Comparison of ENCODE assay signal across 1 cellular context in the genomic region with DNA sequence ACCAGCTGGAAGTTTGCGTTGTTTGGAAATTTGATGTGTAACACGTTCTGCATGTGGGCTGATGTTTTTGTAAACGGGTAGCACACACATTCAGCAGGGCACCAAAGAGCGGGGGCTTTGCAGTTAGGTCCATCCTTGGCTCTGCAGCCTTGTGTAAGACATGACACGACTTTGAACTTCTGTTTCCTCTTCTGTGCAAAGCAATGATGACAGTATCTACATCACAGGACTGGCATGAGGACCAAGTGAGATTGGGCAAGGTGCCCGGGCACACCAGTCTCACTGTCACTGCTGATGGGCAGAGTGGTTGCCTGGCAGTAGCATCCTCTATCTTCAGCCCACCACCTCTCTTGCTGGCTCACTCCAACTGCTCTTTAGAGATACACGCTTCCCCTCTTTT.
TF ChIP-seq lines count a peak whose summit lies in the region.

No MANE protein-coding gene starts in this region.

TF ChIP-seq in H1, 55 proteins besides CTCF, POLR2A, EP300 and RAD21:
- TF ChIP-seq BRCA1 (IDR thresholded peaks at IDR 0.05; ENCODE audit: low read depth, low read length) (no peak), ASH2L (IDR thresholded peaks at IDR 0.05; ENCODE audit: low read length) (no peak), RXRA (IDR thresholded peaks at IDR 0.05; ENCODE audit: insufficient read depth, low read depth, low read length) (no peak), NRF1 (IDR thresholded peaks at IDR 0.05; ENCODE audit: low read depth, low read length) (no peak), TBP (IDR thresholded peaks at IDR 0.05; ENCODE audit: low read depth, low read length) (no peak), KDM1A (IDR thresholded peaks at IDR 0.05; ENCODE audit: borderline replicate concordance, low read length) (no peak), BCL11A (IDR thresholded peaks at IDR 0.05; ENCODE audit: low read depth in 2 of 2, low read length in 2 of 2) (no peak), FOSL1 (IDR thresholded peaks at IDR 0.05; ENCODE audit: insufficient read depth, low read depth, low read length) (no peak), NANOG (IDR thresholded peaks at IDR 0.05; ENCODE audit: insufficient read depth, low read depth, low read length, poor library complexity, severe bottlenecking) (no peak), SIN3A (conservative IDR thresholded peaks at IDR 0.05 in 1 of 2, IDR thresholded peaks at IDR 0.05 in 1 of 2; ENCODE audit: low read depth in 1 of 2, low read length in 2 of 2) (no peak), PHF8 (conservative IDR thresholded peaks at IDR 0.05; ENCODE audit: low read depth, low read length) (no peak), POLR2AphosphoS5 (IDR thresholded peaks at IDR 0.05; ENCODE audit: low read depth, low read length) (no peak), TAF7 (optimal IDR thresholded peaks at IDR 0.05; ENCODE audit: borderline replicate concordance, low read depth, low read length) (no peak), GTF2F1 (IDR thresholded peaks at IDR 0.05; ENCODE audit: borderline replicate concordance, low read depth, low read length) (no peak), ZNF274 (IDR thresholded peaks at IDR 0.05; ENCODE audit: borderline replicate concordance, extremely low read depth, low read length) (no peak)
- TF ChIP-seq, protein P1, sequence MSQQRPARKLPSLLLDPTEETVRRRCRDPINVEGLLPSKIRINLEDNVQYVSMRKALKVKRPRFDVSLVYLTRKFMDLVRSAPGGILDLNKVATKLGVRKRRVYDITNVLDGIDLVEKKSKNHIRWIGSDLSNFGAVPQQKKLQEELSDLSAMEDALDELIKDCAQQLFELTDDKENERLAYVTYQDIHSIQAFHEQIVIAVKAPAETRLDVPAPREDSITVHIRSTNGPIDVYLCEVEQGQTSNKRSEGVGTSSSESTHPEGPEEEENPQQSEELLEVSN (IDR thresholded peaks at IDR 0.05): no peak
- TF ChIP-seq, protein P2, sequence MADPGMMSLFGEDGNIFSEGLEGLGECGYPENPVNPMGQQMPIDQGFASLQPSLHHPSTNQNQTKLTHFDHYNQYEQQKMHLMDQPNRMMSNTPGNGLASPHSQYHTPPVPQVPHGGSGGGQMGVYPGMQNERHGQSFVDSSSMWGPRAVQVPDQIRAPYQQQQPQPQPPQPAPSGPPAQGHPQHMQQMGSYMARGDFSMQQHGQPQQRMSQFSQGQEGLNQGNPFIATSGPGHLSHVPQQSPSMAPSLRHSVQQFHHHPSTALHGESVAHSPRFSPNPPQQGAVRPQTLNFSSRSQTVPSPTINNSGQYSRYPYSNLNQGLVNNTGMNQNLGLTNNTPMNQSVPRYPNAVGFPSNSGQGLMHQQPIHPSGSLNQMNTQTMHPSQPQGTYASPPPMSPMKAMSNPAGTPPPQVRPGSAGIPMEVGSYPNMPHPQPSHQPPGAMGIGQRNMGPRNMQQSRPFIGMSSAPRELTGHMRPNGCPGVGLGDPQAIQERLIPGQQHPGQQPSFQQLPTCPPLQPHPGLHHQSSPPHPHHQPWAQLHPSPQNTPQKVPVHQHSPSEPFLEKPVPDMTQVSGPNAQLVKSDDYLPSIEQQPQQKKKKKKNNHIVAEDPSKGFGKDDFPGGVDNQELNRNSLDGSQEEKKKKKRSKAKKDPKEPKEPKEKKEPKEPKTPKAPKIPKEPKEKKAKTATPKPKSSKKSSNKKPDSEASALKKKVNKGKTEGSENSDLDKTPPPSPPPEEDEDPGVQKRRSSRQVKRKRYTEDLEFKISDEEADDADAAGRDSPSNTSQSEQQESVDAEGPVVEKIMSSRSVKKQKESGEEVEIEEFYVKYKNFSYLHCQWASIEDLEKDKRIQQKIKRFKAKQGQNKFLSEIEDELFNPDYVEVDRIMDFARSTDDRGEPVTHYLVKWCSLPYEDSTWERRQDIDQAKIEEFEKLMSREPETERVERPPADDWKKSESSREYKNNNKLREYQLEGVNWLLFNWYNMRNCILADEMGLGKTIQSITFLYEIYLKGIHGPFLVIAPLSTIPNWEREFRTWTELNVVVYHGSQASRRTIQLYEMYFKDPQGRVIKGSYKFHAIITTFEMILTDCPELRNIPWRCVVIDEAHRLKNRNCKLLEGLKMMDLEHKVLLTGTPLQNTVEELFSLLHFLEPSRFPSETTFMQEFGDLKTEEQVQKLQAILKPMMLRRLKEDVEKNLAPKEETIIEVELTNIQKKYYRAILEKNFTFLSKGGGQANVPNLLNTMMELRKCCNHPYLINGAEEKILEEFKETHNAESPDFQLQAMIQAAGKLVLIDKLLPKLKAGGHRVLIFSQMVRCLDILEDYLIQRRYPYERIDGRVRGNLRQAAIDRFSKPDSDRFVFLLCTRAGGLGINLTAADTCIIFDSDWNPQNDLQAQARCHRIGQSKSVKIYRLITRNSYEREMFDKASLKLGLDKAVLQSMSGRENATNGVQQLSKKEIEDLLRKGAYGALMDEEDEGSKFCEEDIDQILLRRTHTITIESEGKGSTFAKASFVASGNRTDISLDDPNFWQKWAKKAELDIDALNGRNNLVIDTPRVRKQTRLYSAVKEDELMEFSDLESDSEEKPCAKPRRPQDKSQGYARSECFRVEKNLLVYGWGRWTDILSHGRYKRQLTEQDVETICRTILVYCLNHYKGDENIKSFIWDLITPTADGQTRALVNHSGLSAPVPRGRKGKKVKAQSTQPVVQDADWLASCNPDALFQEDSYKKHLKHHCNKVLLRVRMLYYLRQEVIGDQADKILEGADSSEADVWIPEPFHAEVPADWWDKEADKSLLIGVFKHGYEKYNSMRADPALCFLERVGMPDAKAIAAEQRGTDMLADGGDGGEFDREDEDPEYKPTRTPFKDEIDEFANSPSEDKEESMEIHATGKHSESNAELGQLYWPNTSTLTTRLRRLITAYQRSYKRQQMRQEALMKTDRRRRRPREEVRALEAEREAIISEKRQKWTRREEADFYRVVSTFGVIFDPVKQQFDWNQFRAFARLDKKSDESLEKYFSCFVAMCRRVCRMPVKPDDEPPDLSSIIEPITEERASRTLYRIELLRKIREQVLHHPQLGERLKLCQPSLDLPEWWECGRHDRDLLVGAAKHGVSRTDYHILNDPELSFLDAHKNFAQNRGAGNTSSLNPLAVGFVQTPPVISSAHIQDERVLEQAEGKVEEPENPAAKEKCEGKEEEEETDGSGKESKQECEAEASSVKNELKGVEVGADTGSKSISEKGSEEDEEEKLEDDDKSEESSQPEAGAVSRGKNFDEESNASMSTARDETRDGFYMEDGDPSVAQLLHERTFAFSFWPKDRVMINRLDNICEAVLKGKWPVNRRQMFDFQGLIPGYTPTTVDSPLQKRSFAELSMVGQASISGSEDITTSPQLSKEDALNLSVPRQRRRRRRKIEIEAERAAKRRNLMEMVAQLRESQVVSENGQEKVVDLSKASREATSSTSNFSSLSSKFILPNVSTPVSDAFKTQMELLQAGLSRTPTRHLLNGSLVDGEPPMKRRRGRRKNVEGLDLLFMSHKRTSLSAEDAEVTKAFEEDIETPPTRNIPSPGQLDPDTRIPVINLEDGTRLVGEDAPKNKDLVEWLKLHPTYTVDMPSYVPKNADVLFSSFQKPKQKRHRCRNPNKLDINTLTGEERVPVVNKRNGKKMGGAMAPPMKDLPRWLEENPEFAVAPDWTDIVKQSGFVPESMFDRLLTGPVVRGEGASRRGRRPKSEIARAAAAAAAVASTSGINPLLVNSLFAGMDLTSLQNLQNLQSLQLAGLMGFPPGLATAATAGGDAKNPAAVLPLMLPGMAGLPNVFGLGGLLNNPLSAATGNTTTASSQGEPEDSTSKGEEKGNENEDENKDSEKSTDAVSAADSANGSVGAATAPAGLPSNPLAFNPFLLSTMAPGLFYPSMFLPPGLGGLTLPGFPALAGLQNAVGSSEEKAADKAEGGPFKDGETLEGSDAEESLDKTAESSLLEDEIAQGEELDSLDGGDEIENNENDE (IDR thresholded peaks at IDR 0.05; ENCODE audit: insufficient replicate concordance, low read length): no peak
TF ChIP-seq in H1: peak in this region for 0.
